ENCODE assay signal across 1 cellular context in the genomic region with DNA sequence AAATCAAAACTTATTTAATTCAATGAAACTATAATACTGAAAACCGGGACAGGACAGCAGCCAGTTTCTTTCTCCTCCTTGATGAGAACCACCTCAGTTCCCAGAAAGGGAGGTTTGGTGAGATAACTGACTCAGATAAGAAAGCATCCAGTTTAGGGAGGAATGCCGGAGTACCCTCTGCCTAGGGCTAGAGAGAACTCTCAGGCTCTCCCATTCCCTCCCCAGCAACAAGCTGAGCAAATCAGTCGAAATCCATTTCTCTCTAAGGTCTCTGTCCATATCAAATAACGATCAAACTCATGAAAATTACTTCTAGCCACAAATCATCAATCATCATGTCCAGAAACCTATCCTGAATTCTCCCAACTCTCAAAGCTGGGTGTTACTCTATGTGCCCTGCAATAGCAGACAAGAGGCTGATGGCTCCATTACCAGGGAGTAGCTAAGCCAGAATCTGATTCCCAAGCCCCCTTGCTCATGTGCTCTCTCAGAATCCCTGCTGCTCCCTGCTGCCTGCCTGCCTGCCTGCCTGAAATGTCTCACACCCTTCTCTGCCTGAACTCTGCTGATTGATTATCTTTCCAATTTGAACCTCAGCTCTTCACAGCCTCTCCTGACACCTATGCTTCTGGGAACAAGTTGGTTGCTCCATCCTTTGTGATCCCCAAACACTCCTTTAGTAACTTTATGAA.
TF ChIP-seq lines count a peak whose summit lies in the region.

No MANE protein-coding gene starts in this region.

TF ChIP-seq in HepG2, 621 proteins besides CTCF, POLR2A, EP300 and RAD21:
- TF ChIP-seq, protein P1, sequence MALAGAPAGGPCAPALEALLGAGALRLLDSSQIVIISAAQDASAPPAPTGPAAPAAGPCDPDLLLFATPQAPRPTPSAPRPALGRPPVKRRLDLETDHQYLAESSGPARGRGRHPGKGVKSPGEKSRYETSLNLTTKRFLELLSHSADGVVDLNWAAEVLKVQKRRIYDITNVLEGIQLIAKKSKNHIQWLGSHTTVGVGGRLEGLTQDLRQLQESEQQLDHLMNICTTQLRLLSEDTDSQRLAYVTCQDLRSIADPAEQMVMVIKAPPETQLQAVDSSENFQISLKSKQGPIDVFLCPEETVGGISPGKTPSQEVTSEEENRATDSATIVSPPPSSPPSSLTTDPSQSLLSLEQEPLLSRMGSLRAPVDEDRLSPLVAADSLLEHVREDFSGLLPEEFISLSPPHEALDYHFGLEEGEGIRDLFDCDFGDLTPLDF (CRISPR knock-in tag; IDR thresholded peaks at IDR 0.05) = no peak
- TF ChIP-seq, protein P2, sequence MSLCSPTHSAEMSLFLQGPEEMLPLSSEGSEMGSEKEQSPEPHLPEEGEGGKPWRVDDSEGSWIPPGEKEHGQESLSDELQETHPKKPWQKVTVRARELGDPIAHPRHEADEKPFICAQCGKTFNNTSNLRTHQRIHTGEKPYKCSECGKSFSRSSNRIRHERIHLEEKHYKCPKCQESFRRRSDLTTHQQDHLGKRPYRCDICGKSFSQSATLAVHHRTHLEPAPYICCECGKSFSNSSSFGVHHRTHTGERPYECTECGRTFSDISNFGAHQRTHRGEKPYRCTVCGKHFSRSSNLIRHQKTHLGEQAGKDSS (CRISPR knock-in tag; IDR thresholded peaks at IDR 0.05; ENCODE audit: borderline replicate concordance, low read depth) = no peak
- no peak for TF ChIP-seq ZNF879 (CRISPR knock-in tag; IDR thresholded peaks at IDR 0.05)
- TF ChIP-seq ELF4 (CRISPR knock-in tag; IDR thresholded peaks at IDR 0.05; ENCODE audit: borderline replicate concordance) = no peak
- no peak for TF ChIP-seq ZNF615 (CRISPR knock-in tag; IDR thresholded peaks at IDR 0.05; ENCODE audit: borderline replicate concordance)
- TF ChIP-seq ZNF547 (CRISPR knock-in tag; IDR thresholded peaks at IDR 0.05) = no peak
- TF ChIP-seq, protein P3, sequence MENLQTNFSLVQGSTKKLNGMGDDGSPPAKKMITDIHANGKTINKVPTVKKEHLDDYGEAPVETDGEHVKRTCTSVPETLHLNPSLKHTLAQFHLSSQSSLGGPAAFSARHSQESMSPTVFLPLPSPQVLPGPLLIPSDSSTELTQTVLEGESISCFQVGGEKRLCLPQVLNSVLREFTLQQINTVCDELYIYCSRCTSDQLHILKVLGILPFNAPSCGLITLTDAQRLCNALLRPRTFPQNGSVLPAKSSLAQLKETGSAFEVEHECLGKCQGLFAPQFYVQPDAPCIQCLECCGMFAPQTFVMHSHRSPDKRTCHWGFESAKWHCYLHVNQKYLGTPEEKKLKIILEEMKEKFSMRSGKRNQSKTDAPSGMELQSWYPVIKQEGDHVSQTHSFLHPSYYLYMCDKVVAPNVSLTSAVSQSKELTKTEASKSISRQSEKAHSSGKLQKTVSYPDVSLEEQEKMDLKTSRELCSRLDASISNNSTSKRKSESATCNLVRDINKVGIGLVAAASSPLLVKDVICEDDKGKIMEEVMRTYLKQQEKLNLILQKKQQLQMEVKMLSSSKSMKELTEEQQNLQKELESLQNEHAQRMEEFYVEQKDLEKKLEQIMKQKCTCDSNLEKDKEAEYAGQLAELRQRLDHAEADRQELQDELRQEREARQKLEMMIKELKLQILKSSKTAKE (CRISPR knock-in tag; IDR thresholded peaks at IDR 0.05; ENCODE audit: borderline replicate concordance) = no peak
- no peak for TF ChIP-seq ZNF773 (CRISPR knock-in tag; IDR thresholded peaks at IDR 0.05; ENCODE audit: borderline replicate concordance)
- TF ChIP-seq, protein P4, sequence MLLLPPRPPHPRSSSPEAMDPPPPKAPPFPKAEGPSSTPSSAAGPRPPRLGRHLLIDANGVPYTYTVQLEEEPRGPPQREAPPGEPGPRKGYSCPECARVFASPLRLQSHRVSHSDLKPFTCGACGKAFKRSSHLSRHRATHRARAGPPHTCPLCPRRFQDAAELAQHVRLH (CRISPR knock-in tag; IDR thresholded peaks at IDR 0.05; ENCODE audit: borderline replicate concordance, low read depth) = no peak
- TF ChIP-seq ZFX (CRISPR knock-in tag; IDR thresholded peaks at IDR 0.05; ENCODE audit: low read depth) = no peak
- TF ChIP-seq SIX4 (CRISPR knock-in tag; IDR thresholded peaks at IDR 0.05) = no peak
- no peak for TF ChIP-seq ASH2L (IDR thresholded peaks at IDR 0.05; ENCODE audit: insufficient read length, low read depth, low read length)
- TF ChIP-seq ZSCAN12 (CRISPR knock-in tag; IDR thresholded peaks at IDR 0.05) = no peak
- TF ChIP-seq, protein P5, sequence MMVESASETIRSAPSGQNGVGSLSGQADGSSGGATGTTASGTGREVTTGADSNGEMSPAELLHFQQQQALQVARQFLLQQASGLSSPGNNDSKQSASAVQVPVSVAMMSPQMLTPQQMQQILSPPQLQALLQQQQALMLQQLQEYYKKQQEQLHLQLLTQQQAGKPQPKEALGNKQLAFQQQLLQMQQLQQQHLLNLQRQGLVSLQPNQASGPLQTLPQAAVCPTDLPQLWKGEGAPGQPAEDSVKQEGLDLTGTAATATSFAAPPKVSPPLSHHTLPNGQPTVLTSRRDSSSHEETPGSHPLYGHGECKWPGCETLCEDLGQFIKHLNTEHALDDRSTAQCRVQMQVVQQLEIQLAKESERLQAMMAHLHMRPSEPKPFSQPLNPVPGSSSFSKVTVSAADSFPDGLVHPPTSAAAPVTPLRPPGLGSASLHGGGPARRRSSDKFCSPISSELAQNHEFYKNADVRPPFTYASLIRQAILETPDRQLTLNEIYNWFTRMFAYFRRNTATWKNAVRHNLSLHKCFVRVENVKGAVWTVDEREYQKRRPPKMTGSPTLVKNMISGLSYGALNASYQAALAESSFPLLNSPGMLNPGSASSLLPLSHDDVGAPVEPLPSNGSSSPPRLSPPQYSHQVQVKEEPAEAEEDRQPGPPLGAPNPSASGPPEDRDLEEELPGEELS (CRISPR knock-in tag; IDR thresholded peaks at IDR 0.05) = no peak
- TF ChIP-seq ZBTB3 (CRISPR knock-in tag; IDR thresholded peaks at IDR 0.05; ENCODE audit: borderline replicate concordance, low read depth) = no peak
